Comparison of ENCODE assay signal across 8 cellular contexts in genomic region chr2:196926562-196927317, GRCh38. TPM values are rescaled to one million over a fixed set of nuclear protein-coding genes. Genes with fewer than 3 reads are reported as not detected.
DNase-seq lines count a peak whose midpoint lies in the region; ATAC-seq and TF ChIP-seq lines count a peak whose summit lies in the region.

PGAP1 (minus strand) TSS chr2:196926707; CDS start chr2:196926616, 91 bp downstream.

- no peaks in the 10 kb centered on the region for H3K9me3 Mint-ChIP-seq in activated naive CD8-positive, alpha-beta T cell (ENCODE audit: low read depth)
- no peaks in the 10 kb centered on the region for H3K9me3 Mint-ChIP-seq in osteocyte (ENCODE audit: unreplicated experiment)

- intact Hi-C loops in head of caudate nucleus (cut with DNase I) = loop anchor here (10.0 kb wide), 2 partner anchors 58 to 148 kb away; no protein-coding TSS in a partner anchor

- peaks cover 8% of the 10 kb centered on the region for H3K4me1 ChIP-seq in thymus (ENCODE audit: control insufficient read depth, insufficient read depth, low read length)

- DNase-seq in GM10248 (ENCODE audit: extremely low spot score) = peak; percentile 95
- peak; percentile 90 for DNase-seq in NCI-H1048 (lab: John Stamatoyannopoulos, UW)
- DNase-seq in head of caudate nucleus = peak; percentile 73 to 95 (median 90)
- peak; percentile 99 for DNase-seq in osteocyte (ENCODE audit: extremely low spot score, unreplicated experiment)

- H3K27me3 ChIP-seq in thymus (ENCODE audit: control insufficient read depth, insufficient read depth) = no peaks in the 10 kb centered on the region

- no peaks in the 10 kb centered on the region for H3K27me3 Mint-ChIP-seq in activated naive CD8-positive, alpha-beta T cell
- no peaks in the 10 kb centered on the region for H3K27me3 Mint-ChIP-seq in osteocyte (ENCODE audit: unreplicated experiment)

- WGBS in thymus = under 1% methylated on average over 61 of the region's 61 CpGs

- CTCF ChIA-PET in GM10248 (lab: Yijun Ruan, JAX) = interaction anchor here (1.7 kb wide), 1 partner anchor 264 kb away, joined by 4 read pairs; no protein-coding TSS in a partner anchor

- H3K36me3 Mint-ChIP-seq in activated naive CD8-positive, alpha-beta T cell = no peaks in the 10 kb centered on the region
- H3K36me3 Mint-ChIP-seq in osteocyte (ENCODE audit: unreplicated experiment) = no peaks in the 10 kb centered on the region

- peak within 1 kb of the TSS; percentile 80 for H3K4me3 ChIP-seq in thymus (ENCODE audit: low read length)

- no peaks in the 10 kb centered on the region for H3K36me3 ChIP-seq in thymus (ENCODE audit: control insufficient read depth, insufficient read depth)

- H3K9me3 ChIP-seq in thymus (ENCODE audit: control insufficient read depth) = no peaks in the 10 kb centered on the region

- H3K4me1 Mint-ChIP-seq in activated naive CD8-positive, alpha-beta T cell (ENCODE audit: low read depth) = peaks cover 33% of the 10 kb centered on the region
- peaks cover 27% of the 10 kb centered on the region for H3K4me1 Mint-ChIP-seq in osteocyte (ENCODE audit: unreplicated experiment)

- peak within 1 kb of the TSS; percentile 96 for H3K27ac Mint-ChIP-seq in activated naive CD8-positive, alpha-beta T cell
- H3K27ac Mint-ChIP-seq in osteocyte (ENCODE audit: unreplicated experiment) = peak within 1 kb of the TSS; percentile 99

- H3K4me3 Mint-ChIP-seq in activated naive CD8-positive, alpha-beta T cell = peak within 1 kb of the TSS; percentile 96
- H3K4me3 Mint-ChIP-seq in osteocyte (ENCODE audit: unreplicated experiment) = peak within 1 kb of the TSS; percentile 99

- POLR2A ChIA-PET in GM10248 (lab: Yijun Ruan, JAX) = no interaction called here

- H3K27ac ChIP-seq in thymus (ENCODE audit: low read depth) = peak within 1 kb of the TSS; percentile 38

- ATAC-seq in HG02588 (IDR thresholded peaks at IDR 0.05; ENCODE audit: unreplicated experiment) (peak; percentile 88), SK-N-SH treated with all-trans-retinoic acid at 6 μM for 48 hours (peak; percentile 90)

- no peak for TF ChIP-seq CTCF in GM10248 (IDR thresholded peaks at IDR 0.05; ENCODE audit: control extremely low read depth, extremely low read depth, low read depth, missing control alignments)
- TF ChIP-seq CTCF in osteocyte (IDR thresholded peaks at IDR 0.05) = no peak

TF ChIP-seq in SK-N-SH treated with all-trans-retinoic acid at 6 μM for 48 hours, 23 proteins besides CTCF, POLR2A, EP300 and RAD21:
- 0 out of 2 replicates have a peak, but pooled peaks have one; percentile 71 for TF ChIP-seq GLIS3 (CRISPR knock-in tag; IDR thresholded peaks at IDR 0.05)
- TF ChIP-seq TOX (CRISPR knock-in tag; IDR thresholded peaks at IDR 0.05; ENCODE audit: borderline replicate concordance) = no peak

RNA-seq across cellular contexts. Expression of gene PGAP1, which starts in this region (rescaled TPM):
- total RNA-seq in osteocyte = 21.3 and 22.4 TPM in 2 replicates
- polyA plus RNA-seq in thymus = 3.1 TPM

Comparison
In these comparisons a context has a peak if more than half of its experiments do, and no peak if none do; other contexts are left out.
1. Peak in every context shown above with its lines: DNase-seq, ATAC-seq, H3K4me3 ChIP-seq and H3K27ac ChIP-seq.